Comparison of ENCODE assay signal across 9 cellular contexts in genomic region chr2:208064220-208064951, GRCh38. TPM values are rescaled to one million over a fixed set of nuclear protein-coding genes. Genes with fewer than 3 reads are reported as not detected.
DNase-seq lines count a peak whose midpoint lies in the region; ATAC-seq and TF ChIP-seq lines count a peak whose summit lies in the region.
"Had no signal": no experiment of that assay in that cellular context is flagged by ENCODE, and none has a peak within 500 bp of the region (broad histone marks: within the 10 kb centered on the region; RNA-seq: fewer than 3 reads in every experiment).

No MANE protein-coding gene starts in this region.

- TF ChIP-seq CTCF in epithelial cell of esophagus (IDR thresholded peaks at IDR 0.05; ENCODE audit: insufficient read depth, low read depth, low read length, missing control alignments), result no peak

- no peak overlapping the region for H3K27ac Mint-ChIP-seq in T-helper 2 cell treated with Interferon-gamma antibody and Interleukin-4, amounts not matched to agents 5 μg/mL and 100 μg/mL, for 36 hours
- H3K27ac Mint-ChIP-seq: nephron had no signal

- DNase-seq in Caki2 (ENCODE audit: low read depth) (peak; percentile 54), M059J (ENCODE audit: low read depth) (peak; percentile 95), epithelial cell of esophagus (ENCODE audit: low read depth) (peak; percentile 81), NCI-H345 treated with DMSO at 0.1 percent for 48 hours (lab: John Stamatoyannopoulos, UW; ENCODE audit: unreplicated experiment) (no peak), activated T-cell treated with anti-CD3 and anti-CD28 coated beads for 4 hours (no peak), middle frontal gyrus (ENCODE audit: extremely low spot score, low spot score) (no peak)
- no peak for DNase-seq in T-helper 2 cell treated with Interferon-gamma antibody and Interleukin-4, amounts not matched to agents 5 μg/mL and 100 μg/mL, for 36 hours (ENCODE audit: low spot score)

- peak; percentile 92 for ATAC-seq in GM21723 (IDR thresholded peaks at IDR 0.05; ENCODE audit: unreplicated experiment)

- no peaks in the 10 kb centered on the region for H3K27me3 Mint-ChIP-seq in T-helper 2 cell treated with Interferon-gamma antibody and Interleukin-4, amounts not matched to agents 5 μg/mL and 100 μg/mL, for 36 hours (ENCODE audit: low read depth)

- no peaks in the 10 kb centered on the region for H3K9me3 Mint-ChIP-seq in T-helper 2 cell treated with Interferon-gamma antibody and Interleukin-4, amounts not matched to agents 5 μg/mL and 100 μg/mL, for 36 hours
- H3K9me3 Mint-ChIP-seq: nephron had no signal

- H3K4me3 ChIP-seq in epithelial cell of esophagus (ENCODE audit: low read length), result no peak overlapping the region

- no peaks in the 10 kb centered on the region for H3K4me1 Mint-ChIP-seq in T-helper 2 cell treated with Interferon-gamma antibody and Interleukin-4, amounts not matched to agents 5 μg/mL and 100 μg/mL, for 36 hours (ENCODE audit: low read depth)
- H3K4me1 Mint-ChIP-seq: nephron had no signal

- in situ Hi-C loops in Caki2 (cut with HindIII; ENCODE audit: low pct_unique_long_range_greater_than_20kb, low sequenced_read_pairs), result no loop called here

- no peak overlapping the region for H3K4me3 Mint-ChIP-seq in T-helper 2 cell treated with Interferon-gamma antibody and Interleukin-4, amounts not matched to agents 5 μg/mL and 100 μg/mL, for 36 hours
- H3K4me3 Mint-ChIP-seq: nephron had no signal

- no peaks in the 10 kb centered on the region for H3K36me3 Mint-ChIP-seq in T-helper 2 cell treated with Interferon-gamma antibody and Interleukin-4, amounts not matched to agents 5 μg/mL and 100 μg/mL, for 36 hours (ENCODE audit: low read depth)

RNA-seq across cellular contexts. Expression of gene PLEKHM3, which starts 39.1 kb away (rescaled TPM):
- 3.4 and 7.7 TPM in 2 replicates for total RNA-seq in Caki2 (2014; rRNA removed; shearing (Covaris generic); ENCODE audit: low replicate concordance)
- total RNA-seq in M059J (2014; rRNA removed; shearing (Covaris generic)), result 3.1 and 5.3 TPM in 2 replicates

RNA-seq across cellular contexts. Expression of gene CRYGD, which starts 59.9 kb away (rescaled TPM):
- total RNA-seq in Caki2 (2014; rRNA removed; shearing (Covaris generic); ENCODE audit: low replicate concordance), result not detected in 2 replicates
- not detected in 2 replicates for total RNA-seq in M059J (2014; rRNA removed; shearing (Covaris generic))

Comparison
In these comparisons a context has a peak if more than half of its experiments do, and no peak if none do; other contexts are left out.
1. DNase-seq: peak in Caki2 (single experiment), M059J (single experiment) and epithelial cell of esophagus (single experiment); none in NCI-H345 treated with DMSO at 0.1 percent for 48 hours (single experiment), activated T-cell treated with anti-CD3 and anti-CD28 coated beads for 4 hours (single experiment), T-helper 2 cell treated with Interferon-gamma antibody and Interleukin-4, amounts not matched to agents 5 μg/mL and 100 μg/mL, for 36 hours (single experiment) and middle frontal gyrus (single experiment).